7 cellular contexts compared by ENCODE assay signal in the genomic region with DNA sequence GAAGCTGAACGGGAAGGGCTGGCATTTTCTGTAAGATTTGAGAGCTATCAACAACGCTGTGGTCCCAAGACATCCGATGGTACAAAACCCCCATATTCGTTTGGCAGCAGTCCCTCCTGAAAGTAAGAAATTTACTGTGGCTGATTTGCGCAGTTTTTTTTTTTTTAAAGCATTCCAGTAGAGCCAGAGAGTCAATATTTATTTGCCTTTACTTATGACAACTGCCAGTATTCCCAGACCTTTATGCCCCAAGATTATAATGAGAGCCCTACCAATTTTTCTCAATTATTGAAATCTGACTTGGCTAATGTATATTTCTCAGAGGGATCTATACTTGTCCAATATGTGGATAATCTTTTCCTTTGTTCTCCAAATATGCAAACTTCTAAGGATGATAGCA.
"Had no signal": no experiment of that assay in that cellular context is flagged by ENCODE, and none has a peak within 500 bp of the region (broad histone marks: within the 10 kb centered on the region; RNA-seq: fewer than 3 reads in every experiment).

No MANE protein-coding gene starts in this region.

- H3K4me3 ChIP-seq: K562 had no signal

- FAIRE-seq: HepG2, HTR-8/SVneo, K562 had no signal

- DNase-seq: IMR-90, KBM-7, KG1 had no signal

- H3K27ac ChIP-seq: HL-60 had no signal

- ATAC-seq: HepG2, K562 had no signal
